ENCODE assay signal across 8 cellular contexts in genomic region chr7:150404172-150404784, GRCh38. TPM values are rescaled to one million over a fixed set of nuclear protein-coding genes. Genes with fewer than 3 reads are reported as not detected.
DNase-seq lines count a peak whose midpoint lies in the region; ATAC-seq and TF ChIP-seq lines count a peak whose summit lies in the region.

No MANE protein-coding gene starts in this region.

- no peak for TF ChIP-seq POLR2A in thyroid gland (IDR thresholded peaks at IDR 0.05)

- H3K4me1 ChIP-seq in left lung = peaks cover 6 to 26% of the 10 kb centered on the region in 2 donors
- H3K4me1 ChIP-seq in thyroid gland = peaks cover 35 to 59% of the 10 kb centered on the region in 2 donors

- H3K27ac ChIP-seq in left lung = peak overlapping the region; percentile 91
- H3K27ac ChIP-seq in thyroid gland = peak overlapping the region; percentile 90 to 95 (median 94)

- H3K4me3 ChIP-seq in astrocyte of the spinal cord (ENCODE audit: low read depth, low read length) (peak overlapping the region; percentile 69), left lung (peak overlapping the region; percentile 49 to 55), thyroid gland (replicated peaks in 1 of 3) (peak overlapping the region in 1 of 3 donors; percentile 77)

- intact Hi-C loops in left lung (cut with DNase I) (no loop called here), thyroid gland (cut with DNase I) (no loop called here)

- in situ Hi-C loops in astrocyte of the spinal cord (cut with HindIII; ENCODE audit: low sequenced_read_pairs) = no loop called here

- no peaks in the 10 kb centered on the region for H3K9me3 Mint-ChIP-seq in activated T-cell treated with anti-CD3 and anti-CD28 coated beads, Interleukin-2, amount 50 U/mL, for 72 hours

- no peaks in the 10 kb centered on the region for H3K27me3 ChIP-seq in left lung
- no peaks in the 10 kb centered on the region for H3K27me3 ChIP-seq in thyroid gland

- TF ChIP-seq CTCF in astrocyte of the spinal cord (IDR thresholded peaks at IDR 0.05; ENCODE audit: low read depth, low read length) (no peak), left lung (IDR thresholded peaks at IDR 0.05) (no peak), thyroid gland (IDR thresholded peaks at IDR 0.05) (no peak)

- no peaks in the 10 kb centered on the region for H3K27me3 Mint-ChIP-seq in activated T-cell treated with anti-CD3 and anti-CD28 coated beads, Interleukin-2, amount 50 U/mL, for 72 hours (ENCODE audit: low read depth)

- H3K4me1 Mint-ChIP-seq in activated T-cell treated with anti-CD3 and anti-CD28 coated beads, Interleukin-2, amount 50 U/mL, for 72 hours (ENCODE audit: low read depth) = peaks cover 59% of the 10 kb centered on the region

- WGBS in thyroid gland, 2 donors = 59 to 69% methylated on average over 16 of the region's 16 CpGs

- no peak for DNase-seq in activated T-cell treated with anti-CD3 and anti-CD28 coated beads, Interleukin-2, amount 50 U/mL, for 72 hours
- no peak for DNase-seq in activated T-cell treated with anti-CD3 and anti-CD28 coated beads, Interleukin-2, amount 50 U/mL, for 1 hour
- DNase-seq in astrocyte of the spinal cord (ENCODE audit: low read depth, low spot score) = no peak
- peak in 1 of 2 donors; percentile 54 for DNase-seq in left lung
- DNase-seq in thyroid gland = no peak
- DNase-seq in NCI-H2107 treated with DMSO at 0.1 percent for 48 hours (lab: John Stamatoyannopoulos, UW; ENCODE audit: unreplicated experiment) = no peak
- DNase-seq in AML-193 (lab: John Stamatoyannopoulos, UW) = no peak

- H3K9me3 ChIP-seq in left lung (no peaks in the 10 kb centered on the region), thyroid gland (no peaks in the 10 kb centered on the region)

- H3K27ac Mint-ChIP-seq in activated T-cell treated with anti-CD3 and anti-CD28 coated beads, Interleukin-2, amount 50 U/mL, for 72 hours = peak overlapping the region; percentile 94

- ATAC-seq in activated T-cell treated with anti-CD3 and anti-CD28 coated beads, Interleukin-2, amount 50 U/mL, for 72 hours (replicated peaks in 1 of 2) = no peak
- ATAC-seq in left lung = peak; percentile 3
- ATAC-seq in HG02623 (IDR thresholded peaks at IDR 0.05; ENCODE audit: unreplicated experiment) = no peak

- peaks cover 0 to 5% of the 10 kb centered on the region in 2 donors for H3K36me3 Mint-ChIP-seq in activated T-cell treated with anti-CD3 and anti-CD28 coated beads, Interleukin-2, amount 50 U/mL, for 72 hours (ENCODE audit: insufficient read depth in 2 of 2)

- peak overlapping the region; percentile 93 to 95 for H3K4me3 Mint-ChIP-seq in activated T-cell treated with anti-CD3 and anti-CD28 coated beads, Interleukin-2, amount 50 U/mL, for 72 hours

- H3K36me3 ChIP-seq in left lung = no peaks in the 10 kb centered on the region
- H3K36me3 ChIP-seq in thyroid gland = no peaks in the 10 kb centered on the region

RNA-seq across cellular contexts. Expression of gene ZNF775, which starts 25.1 kb away (rescaled TPM):
- 1 to 10 TPM; 6.5 to 8.2 TPM for total RNA-seq in activated T-cell treated with anti-CD3 and anti-CD28 coated beads, Interleukin-2, amount 50 U/mL, for 72 hours
- total RNA-seq in left lung = 1 to 10 TPM; 5.2 to 5.6 TPM
- 1 to 10 TPM; 4.3 to 7.5 (median 6.3) TPM for total RNA-seq in thyroid gland

RNA-seq across cellular contexts. Expression of gene REPIN1, which starts 35.7 kb away (rescaled TPM):
- total RNA-seq in activated T-cell treated with anti-CD3 and anti-CD28 coated beads, Interleukin-2, amount 50 U/mL, for 72 hours = 10 to 100 TPM; 53.6 to 73.7 TPM
- total RNA-seq in left lung = 100 to 1,000 TPM in 1 of 2 donors, 10 to 100 TPM in 1; 81.4 to 110 TPM
- total RNA-seq in thyroid gland = 100 to 1,000 TPM in 3 of 4 donors, 10 to 100 TPM in 1; 71.9 to 144 (median 123) TPM

RNA-seq across cellular contexts. Expression of gene GIMAP8, which starts 46.2 kb away (rescaled TPM):
- total RNA-seq in activated T-cell treated with anti-CD3 and anti-CD28 coated beads, Interleukin-2, amount 50 U/mL, for 72 hours = 10 to 100 TPM; 10.2 to 13.1 TPM
- total RNA-seq in left lung (10 to 100 TPM; 17.1 to 37.3 TPM), thyroid gland (10 to 100 TPM in 3 of 4 donors, 1 to 10 TPM in 1; 7.5 to 34.5 (median 20.0) TPM)
